In the genomic region with DNA sequence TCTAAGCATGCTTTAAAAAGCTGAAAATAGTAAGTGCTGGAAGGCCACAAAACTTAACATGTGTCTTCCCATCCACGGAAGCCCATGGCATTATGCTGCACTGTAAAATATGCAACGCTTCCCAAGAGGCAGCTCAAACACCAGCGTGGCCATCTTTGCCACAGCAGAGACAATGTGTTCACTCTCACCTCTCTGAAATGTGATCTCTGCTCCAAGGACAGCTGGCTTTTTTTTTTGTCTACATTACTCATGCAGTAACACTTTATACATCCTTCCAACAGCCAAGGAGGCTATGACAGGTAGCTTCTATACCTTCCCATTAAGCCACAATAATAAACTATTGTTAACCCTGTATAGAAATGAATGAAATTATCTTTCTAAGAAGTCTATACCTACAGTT, we compare ENCODE assay signal across 1 cellular context.
TF ChIP-seq lines count a peak whose summit lies in the region.

No MANE protein-coding gene starts in this region.

TF ChIP-seq in IMR-90, 13 proteins besides CTCF, POLR2A, EP300 and RAD21 (continued from another document):
- TF ChIP-seq, protein P1, sequence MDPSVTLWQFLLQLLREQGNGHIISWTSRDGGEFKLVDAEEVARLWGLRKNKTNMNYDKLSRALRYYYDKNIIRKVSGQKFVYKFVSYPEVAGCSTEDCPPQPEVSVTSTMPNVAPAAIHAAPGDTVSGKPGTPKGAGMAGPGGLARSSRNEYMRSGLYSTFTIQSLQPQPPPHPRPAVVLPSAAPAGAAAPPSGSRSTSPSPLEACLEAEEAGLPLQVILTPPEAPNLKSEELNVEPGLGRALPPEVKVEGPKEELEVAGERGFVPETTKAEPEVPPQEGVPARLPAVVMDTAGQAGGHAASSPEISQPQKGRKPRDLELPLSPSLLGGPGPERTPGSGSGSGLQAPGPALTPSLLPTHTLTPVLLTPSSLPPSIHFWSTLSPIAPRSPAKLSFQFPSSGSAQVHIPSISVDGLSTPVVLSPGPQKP (IDR thresholded peaks at IDR 0.05; ENCODE audit: borderline replicate concordance, low read depth, low read length): no peak
- TF ChIP-seq RCOR1 (IDR thresholded peaks at IDR 0.05; ENCODE audit: insufficient replicate concordance, low read length) (no peak), NFE2L2 (IDR thresholded peaks at IDR 0.05; ENCODE audit: low read depth, low read length) (no peak), MAFK (IDR thresholded peaks at IDR 0.05; ENCODE audit: low read depth, low read length) (no peak), CHD1 (IDR thresholded peaks at IDR 0.05; ENCODE audit: low read depth, low read length) (no peak)
TF ChIP-seq in IMR-90: peak in this region for 0.
